Comparison of ENCODE assay signal across 16 cellular contexts in genomic region chr1:77095231-77095630, GRCh38.
DNase-seq lines count a peak whose midpoint lies in the region; ATAC-seq and TF ChIP-seq lines count a peak whose summit lies in the region.
"Had no signal": no experiment of that assay in that cellular context is flagged by ENCODE, and none has a peak within 500 bp of the region (broad histone marks: within the 10 kb centered on the region; RNA-seq: fewer than 3 reads in every experiment).

No MANE protein-coding gene starts in this region.

- peak; percentile 38 for TF ChIP-seq RAD21 in neural cell (conservative IDR thresholded peaks at IDR 0.05)

- H3K9me3 Mint-ChIP-seq in naive thymus-derived CD8-positive, alpha-beta T cell = peaks cover 0 to 6% (median 0%) of the 10 kb centered on the region in 9 donors
- H3K9me3 Mint-ChIP-seq: HFFc6 had no signal

- no peak overlapping the region for H3K4me2 ChIP-seq in neural cell (ENCODE audit: low read length)

- no peak overlapping the region for H3K4me3 Mint-ChIP-seq in naive thymus-derived CD8-positive, alpha-beta T cell
- H3K4me3 Mint-ChIP-seq: HFFc6 had no signal

- H3K79me2 ChIP-seq in neural cell (replicated peaks; ENCODE audit: insufficient read depth, low read length) = no peaks in the 10 kb centered on the region

- no peaks in the 10 kb centered on the region for H3K9me2 ChIP-seq in neural cell (ENCODE audit: insufficient read depth, low read length)

- ATAC-seq in naive thymus-derived CD8-positive, alpha-beta T cell = no peak
- ATAC-seq: SK-N-SH treated with all-trans-retinoic acid at 6 μM for 48 hours had no signal

- H3K4me1 Mint-ChIP-seq in naive thymus-derived CD8-positive, alpha-beta T cell = no peaks in the 10 kb centered on the region

- H3K27ac ChIP-seq in neural cell (ENCODE audit: low read length) = no peak overlapping the region

- no peak overlapping the region for H2AFZ ChIP-seq in neural cell (ENCODE audit: low read depth, low read length)

- H4K20me1 ChIP-seq in neural cell (ENCODE audit: insufficient read depth) = no peaks in the 10 kb centered on the region

- H3K36me3 Mint-ChIP-seq in naive thymus-derived CD8-positive, alpha-beta T cell = peaks cover 14 to 33% (median 32%) of the 10 kb centered on the region in 3 donors

- no peak for TF ChIP-seq EP300 in neural cell (conservative IDR thresholded peaks at IDR 0.05; ENCODE audit: poor library complexity, severe bottlenecking)

- H3K27ac Mint-ChIP-seq in naive thymus-derived CD8-positive, alpha-beta T cell = no peak overlapping the region
- H3K27ac Mint-ChIP-seq: HFFc6 had no signal

- TF ChIP-seq CTCF in neural cell (IDR thresholded peaks at IDR 0.05; ENCODE audit: poor library complexity, severe bottlenecking) = no peak

- H3K9me3 ChIP-seq in neural cell (ENCODE audit: low read length) = no peaks in the 10 kb centered on the region

- no peaks in the 10 kb centered on the region for H3K27me3 ChIP-seq in neural cell (ENCODE audit: insufficient read depth, low read depth, low read length)

- H3F3A ChIP-seq in neural cell (ENCODE audit: insufficient read depth, low read length, poor library complexity, severe bottlenecking) = no peaks in the 10 kb centered on the region

- H3K36me3 ChIP-seq in neural cell (ENCODE audit: insufficient read depth, low read length) = no peaks in the 10 kb centered on the region

- DNase-seq in NCI-H526 (lab: John Stamatoyannopoulos, UW) (peak; percentile 19 to 44), NCI-H526 treated with DMSO at 0.1 percent for 48 hours (lab: John Stamatoyannopoulos, UW) (no peak), NCI-H1092 treated with DMSO at 0.1 percent for 48 hours (lab: John Stamatoyannopoulos, UW) (peak; percentile 7), NCI-H2171 treated with DMSO at 0.1 percent for 48 hours (lab: John Stamatoyannopoulos, UW) (peak; percentile 62), AG20443 (ENCODE audit: low spot score) (no peak), cardiac septum (ENCODE audit: low spot score) (no peak)
- no peak for DNase-seq in naive thymus-derived CD8-positive, alpha-beta T cell
- DNase-seq: C1 segment of cervical spinal cord, EL, HFFc6, MM.1S, NCI-H1105 treated with DMSO at 0.1 percent for 48 hours, NCI-H1930, SHP77 treated with DMSO at 0.1 percent for 48 hours had no signal

- POLR2A ChIA-PET in naive thymus-derived CD8-positive, alpha-beta T cell (lab: Charles Lee) = no interaction called here

- intact Hi-C loops in cardiac septum (cut with DNase I) = no loop called here

- no peaks in the 10 kb centered on the region for H3K27me3 Mint-ChIP-seq in naive thymus-derived CD8-positive, alpha-beta T cell

- no peak overlapping the region for H3K9ac ChIP-seq in neural cell (ENCODE audit: low read length)

- no peak overlapping the region for H3K4me3 ChIP-seq in neural cell (ENCODE audit: low read length)

TF ChIP-seq in neural cell, 6 proteins besides CTCF, POLR2A, EP300 and RAD21:
- TF ChIP-seq EZH2 (IDR thresholded peaks at IDR 0.05; ENCODE audit: borderline replicate concordance, insufficient read depth, low read length, poor library complexity, severe bottlenecking) (no peak), POLR2AphosphoS5 (IDR thresholded peaks at IDR 0.05) (no peak), SMC3 (conservative IDR thresholded peaks at IDR 0.05; ENCODE audit: poor library complexity) (no peak), TAF1 (IDR thresholded peaks at IDR 0.05; ENCODE audit: low read depth) (no peak), REST (IDR thresholded peaks at IDR 0.05; ENCODE audit: borderline replicate concordance) (no peak), MXI1 (conservative IDR thresholded peaks at IDR 0.05; ENCODE audit: poor library complexity, severe bottlenecking) (no peak)

Comparison
In these comparisons a context has a peak if more than half of its experiments do, and no peak if none do; other contexts are left out.
1. DNase-seq: peak in NCI-H526 (2 of 2), NCI-H1092 treated with DMSO at 0.1 percent for 48 hours (single experiment) and NCI-H2171 treated with DMSO at 0.1 percent for 48 hours (single experiment); none in NCI-H526 treated with DMSO at 0.1 percent for 48 hours (single experiment), AG20443 (single experiment), naive thymus-derived CD8-positive, alpha-beta T cell (0 of 10) and cardiac septum (single experiment).